Comparison of ENCODE assay signal across 8 cellular contexts in genomic region chr4:99816611-99817309, GRCh38. TPM values are rescaled to one million over a fixed set of nuclear protein-coding genes. Genes with fewer than 3 reads are reported as not detected.
A peak's percentile ranks its signal among the peaks of the same experiment; 100 is the strongest.
DNase-seq lines count a peak whose midpoint lies in the region; ATAC-seq, FAIRE-seq and TF ChIP-seq lines count a peak whose summit lies in the region.

A gene with protein sequence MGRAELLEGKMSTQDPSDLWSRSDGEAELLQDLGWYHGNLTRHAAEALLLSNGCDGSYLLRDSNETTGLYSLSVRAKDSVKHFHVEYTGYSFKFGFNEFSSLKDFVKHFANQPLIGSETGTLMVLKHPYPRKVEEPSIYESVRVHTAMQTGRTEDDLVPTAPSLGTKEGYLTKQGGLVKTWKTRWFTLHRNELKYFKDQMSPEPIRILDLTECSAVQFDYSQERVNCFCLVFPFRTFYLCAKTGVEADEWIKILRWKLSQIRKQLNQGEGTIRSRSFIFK (plus strand): TSS chr4:99816827. CDS start chr4:99816914, 87 bp downstream.

- H3K36me3 ChIP-seq in hepatocyte (replicated peaks; ENCODE audit: insufficient read depth, low read depth) (no peaks in the 10 kb centered on the region), GM23248 (ENCODE audit: low read depth) (no peaks in the 10 kb centered on the region)

- H3F3A ChIP-seq in GM23248 (ENCODE audit: insufficient read depth), result no peaks in the 10 kb centered on the region

- no peak within 1 kb of the TSS for H3K4me2 ChIP-seq in hepatocyte
- no peak within 1 kb of the TSS for H3K4me2 ChIP-seq in GM23248 (ENCODE audit: unreplicated experiment)

- H3K27ac ChIP-seq in hepatocyte (peak within 1 kb of the TSS; percentile 28), GM23248 (no peak within 1 kb of the TSS)

- peak; percentile 94 for ATAC-seq in HG02588 (IDR thresholded peaks at IDR 0.05; ENCODE audit: unreplicated experiment)

- H4K20me1 ChIP-seq in hepatocyte (ENCODE audit: insufficient read depth, poor library complexity, severe bottlenecking) (no peaks in the 10 kb centered on the region), GM23248 (ENCODE audit: insufficient read depth) (no peaks in the 10 kb centered on the region)

- H3K4me1 ChIP-seq in hepatocyte (ENCODE audit: insufficient read depth) (no peaks in the 10 kb centered on the region), GM23248 (ENCODE audit: insufficient read depth) (no peaks in the 10 kb centered on the region)

- no peaks in the 10 kb centered on the region for H3K79me2 ChIP-seq in hepatocyte
- H3K79me2 ChIP-seq in GM23248 (ENCODE audit: insufficient read depth), result no peaks in the 10 kb centered on the region

- no peak within 1 kb of the TSS for H3K9ac ChIP-seq in GM23248

- FAIRE-seq in GM12892 (lab: Jason Lieb, UNC), result peak; percentile 99

- H3K9me3 ChIP-seq in hepatocyte (ENCODE audit: low read depth) (no peaks in the 10 kb centered on the region), GM23248 (ENCODE audit: low read depth) (no peaks in the 10 kb centered on the region)

- 95% methylated on average over 7 of the region's 7 CpGs for WGBS in hepatocyte (ENCODE audit: low lambda C conversion rate, missing lambda C conversion rate)
- whole genome bisulfite sequencing in GM23248 (ENCODE audit: low coverage in 1 of 2, low lambda C conversion rate in 2 of 2, missing lambda C conversion rate in 2 of 2), 2 experiments, result 66 to 72% methylated on average over 7 of the region's 7 CpGs

- H3K9me2 ChIP-seq in hepatocyte (replicated peaks; ENCODE audit: insufficient read depth) (no peaks in the 10 kb centered on the region), GM23248 (ENCODE audit: insufficient read depth) (no peaks in the 10 kb centered on the region)

- no peak within 1 kb of the TSS for H3K4me3 ChIP-seq in hepatocyte
- H3K4me3 ChIP-seq in GM23248, result no peak within 1 kb of the TSS

- H3K27me3 ChIP-seq in hepatocyte (no peaks in the 10 kb centered on the region), GM23248 (replicated peaks; ENCODE audit: insufficient read depth) (peaks cover 11% of the 10 kb centered on the region; the same call in 1 of the 2 replicates)

- TF ChIP-seq CTCF in hepatocyte (IDR thresholded peaks at IDR 0.05; ENCODE audit: poor library complexity), result no peak

- TF ChIP-seq POLR2A in GM12892 (IDR thresholded peaks at IDR 0.05; ENCODE audit: low read depth, low read length), result peak; percentile 99

- H2AFZ ChIP-seq in hepatocyte (no peak within 1 kb of the TSS), GM23248 (no peak within 1 kb of the TSS)

- in situ Hi-C loops in GM23248 (cut with MboI), result no loop called here

- DNase-seq in GM12892 (ENCODE audit: insufficient read length), result peak; percentile 34
- peak; percentile 83 for DNase-seq in NOMO-1 treated with dmso at 0.1 percent for 144 hours (lab: John Stamatoyannopoulos, UW; ENCODE audit: unreplicated experiment)
- DNase-seq in activated T-cell treated with anti-CD3 and anti-CD28 coated beads, Interleukin-2, amount 50 U/mL, for 1 hour, result peak; percentile 70
- DNase-seq in hepatocyte (ENCODE audit: low spot score), result peak; percentile 19
- peak; percentile 26 to 56 for DNase-seq in stimulated activated CD8-positive, alpha-beta memory T cell treated with anti-CD3 and anti-CD28 coated beads, Interleukin-15, amount 100 ng/mL, for 4 hours (ENCODE audit: low read depth in 2 of 2)
- DNase-seq in GM23248, result no peak
- DNase-seq in SW 1271 (lab: John Stamatoyannopoulos, UW), result no peak

RNA-seq across cellular contexts. Expression of the gene that starts here (rescaled TPM):
- polyA plus RNA-seq in GM12892 (2012; ENCODE audit: missing spikeins), result 40.2 TPM
- 1.1 and 2.0 TPM in 2 replicates for total RNA-seq in hepatocyte
- polyA plus RNA-seq in hepatocyte, result 1.7 and 1.8 TPM in 2 replicates
- total RNA-seq in GM23248 (2014; rRNA removed; shearing (Covaris generic)), result not detected in 2 replicates
- 0.13 TPM in 1 of 2 replicates, not detected in the other for polyA plus RNA-seq in GM23248 (2016; fragmentation: Nextera tagmentation; extraction: Ambion mirVana)

Comparison
In these comparisons a context has a peak if more than half of its experiments do, and no peak if none do; other contexts are left out.
1. DNase-seq: peak in GM12892 (single experiment), NOMO-1 treated with dmso at 0.1 percent for 144 hours (single experiment), activated T-cell treated with anti-CD3 and anti-CD28 coated beads, Interleukin-2, amount 50 U/mL, for 1 hour (single experiment), hepatocyte (single experiment) and stimulated activated CD8-positive, alpha-beta memory T cell treated with anti-CD3 and anti-CD28 coated beads, Interleukin-15, amount 100 ng/mL, for 4 hours (2 of 2); none in GM23248 (single experiment) and SW 1271 (0 of 2).